In the genomic region with DNA sequence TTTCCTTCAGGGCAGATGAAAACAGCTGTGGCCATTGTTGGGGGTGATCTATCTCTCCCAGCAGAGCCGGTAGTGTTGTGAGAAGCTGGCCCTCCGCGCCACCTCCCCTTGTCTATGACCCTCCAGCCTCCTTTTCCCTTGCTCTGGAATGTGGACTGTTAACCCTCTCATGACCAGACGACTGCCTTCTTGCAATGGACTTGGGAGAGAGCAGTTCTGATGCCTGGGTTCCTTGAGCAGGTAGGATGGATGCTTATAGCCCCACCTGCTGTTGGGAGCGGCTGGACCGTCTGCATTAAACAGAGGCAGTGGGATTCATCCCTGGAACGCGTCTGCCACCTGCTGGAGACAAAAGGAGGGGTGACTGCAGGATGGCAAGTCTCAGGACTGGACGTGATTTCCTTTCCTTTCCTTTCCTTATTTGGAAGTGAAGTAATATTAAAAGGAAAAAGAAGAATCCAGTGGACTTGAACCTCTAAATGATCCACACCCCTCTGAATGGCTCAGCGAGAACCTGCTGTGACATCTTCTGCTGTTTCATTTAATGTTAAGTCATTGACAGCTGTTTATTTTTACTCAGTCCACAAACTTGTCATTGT, we compare ENCODE assay signal across 1 cellular context.
TF ChIP-seq lines count a peak whose summit lies in the region.

No MANE protein-coding gene starts in this region.

TF ChIP-seq in HepG2, 621 proteins besides CTCF, POLR2A, EP300 and RAD21 (continued from another document and continues in another):
- no peak for TF ChIP-seq ZBTB7B (CRISPR knock-in tag; IDR thresholded peaks at IDR 0.05)
- no peak for TF ChIP-seq STAT5B (CRISPR knock-in tag; IDR thresholded peaks at IDR 0.05)
- TF ChIP-seq, protein P1, sequence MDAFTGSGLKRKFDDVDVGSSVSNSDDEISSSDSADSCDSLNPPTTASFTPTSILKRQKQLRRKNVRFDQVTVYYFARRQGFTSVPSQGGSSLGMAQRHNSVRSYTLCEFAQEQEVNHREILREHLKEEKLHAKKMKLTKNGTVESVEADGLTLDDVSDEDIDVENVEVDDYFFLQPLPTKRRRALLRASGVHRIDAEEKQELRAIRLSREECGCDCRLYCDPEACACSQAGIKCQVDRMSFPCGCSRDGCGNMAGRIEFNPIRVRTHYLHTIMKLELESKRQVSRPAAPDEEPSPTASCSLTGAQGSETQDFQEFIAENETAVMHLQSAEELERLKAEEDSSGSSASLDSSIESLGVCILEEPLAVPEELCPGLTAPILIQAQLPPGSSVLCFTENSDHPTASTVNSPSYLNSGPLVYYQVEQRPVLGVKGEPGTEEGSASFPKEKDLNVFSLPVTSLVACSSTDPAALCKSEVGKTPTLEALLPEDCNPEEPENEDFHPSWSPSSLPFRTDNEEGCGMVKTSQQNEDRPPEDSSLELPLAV (CRISPR knock-in tag; conservative IDR thresholded peaks at IDR 0.05; ENCODE audit: low read depth), result no peak
- no peak for TF ChIP-seq ZNF772 (CRISPR knock-in tag; IDR thresholded peaks at IDR 0.05)
- 0 out of 2 replicates have a peak, but pooled peaks have one; percentile 27 for TF ChIP-seq TBX2 (CRISPR knock-in tag; IDR thresholded peaks at IDR 0.05; ENCODE audit: borderline replicate concordance)
- TF ChIP-seq CEBPB (IDR thresholded peaks at IDR 0.05; ENCODE audit: borderline replicate concordance, low read depth, low read length), result no peak
- no peak for TF ChIP-seq MBNL3 (CRISPR knock-in tag; conservative IDR thresholded peaks at IDR 0.05)
- no peak for TF ChIP-seq PLRG1 (conservative IDR thresholded peaks at IDR 0.05)
- no peak for TF ChIP-seq ZMYM2 (CRISPR knock-in tag; IDR thresholded peaks at IDR 0.05)
- TF ChIP-seq, protein P2, sequence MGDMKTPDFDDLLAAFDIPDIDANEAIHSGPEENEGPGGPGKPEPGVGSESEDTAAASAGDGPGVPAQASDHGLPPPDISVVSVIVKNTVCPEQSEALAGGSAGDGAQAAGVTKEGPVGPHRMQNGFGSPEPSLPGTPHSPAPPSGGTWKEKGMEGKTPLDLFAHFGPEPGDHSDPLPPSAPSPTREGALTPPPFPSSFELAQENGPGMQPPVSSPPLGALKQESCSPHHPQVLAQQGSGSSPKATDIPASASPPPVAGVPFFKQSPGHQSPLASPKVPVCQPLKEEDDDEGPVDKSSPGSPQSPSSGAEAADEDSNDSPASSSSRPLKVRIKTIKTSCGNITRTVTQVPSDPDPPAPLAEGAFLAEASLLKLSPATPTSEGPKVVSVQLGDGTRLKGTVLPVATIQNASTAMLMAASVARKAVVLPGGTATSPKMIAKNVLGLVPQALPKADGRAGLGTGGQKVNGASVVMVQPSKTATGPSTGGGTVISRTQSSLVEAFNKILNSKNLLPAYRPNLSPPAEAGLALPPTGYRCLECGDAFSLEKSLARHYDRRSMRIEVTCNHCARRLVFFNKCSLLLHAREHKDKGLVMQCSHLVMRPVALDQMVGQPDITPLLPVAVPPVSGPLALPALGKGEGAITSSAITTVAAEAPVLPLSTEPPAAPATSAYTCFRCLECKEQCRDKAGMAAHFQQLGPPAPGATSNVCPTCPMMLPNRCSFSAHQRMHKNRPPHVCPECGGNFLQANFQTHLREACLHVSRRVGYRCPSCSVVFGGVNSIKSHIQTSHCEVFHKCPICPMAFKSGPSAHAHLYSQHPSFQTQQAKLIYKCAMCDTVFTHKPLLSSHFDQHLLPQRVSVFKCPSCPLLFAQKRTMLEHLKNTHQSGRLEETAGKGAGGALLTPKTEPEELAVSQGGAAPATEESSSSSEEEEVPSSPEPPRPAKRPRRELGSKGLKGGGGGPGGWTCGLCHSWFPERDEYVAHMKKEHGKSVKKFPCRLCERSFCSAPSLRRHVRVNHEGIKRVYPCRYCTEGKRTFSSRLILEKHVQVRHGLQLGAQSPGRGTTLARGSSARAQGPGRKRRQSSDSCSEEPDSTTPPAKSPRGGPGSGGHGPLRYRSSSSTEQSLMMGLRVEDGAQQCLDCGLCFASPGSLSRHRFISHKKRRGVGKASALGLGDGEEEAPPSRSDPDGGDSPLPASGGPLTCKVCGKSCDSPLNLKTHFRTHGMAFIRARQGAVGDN (CRISPR knock-in tag; IDR thresholded peaks at IDR 0.05), result peak; percentile 32; the same call in 1 of the 2 replicates
- TF ChIP-seq DMAP1 (CRISPR knock-in tag; IDR thresholded peaks at IDR 0.05), result no peak
- TF ChIP-seq, protein P3, sequence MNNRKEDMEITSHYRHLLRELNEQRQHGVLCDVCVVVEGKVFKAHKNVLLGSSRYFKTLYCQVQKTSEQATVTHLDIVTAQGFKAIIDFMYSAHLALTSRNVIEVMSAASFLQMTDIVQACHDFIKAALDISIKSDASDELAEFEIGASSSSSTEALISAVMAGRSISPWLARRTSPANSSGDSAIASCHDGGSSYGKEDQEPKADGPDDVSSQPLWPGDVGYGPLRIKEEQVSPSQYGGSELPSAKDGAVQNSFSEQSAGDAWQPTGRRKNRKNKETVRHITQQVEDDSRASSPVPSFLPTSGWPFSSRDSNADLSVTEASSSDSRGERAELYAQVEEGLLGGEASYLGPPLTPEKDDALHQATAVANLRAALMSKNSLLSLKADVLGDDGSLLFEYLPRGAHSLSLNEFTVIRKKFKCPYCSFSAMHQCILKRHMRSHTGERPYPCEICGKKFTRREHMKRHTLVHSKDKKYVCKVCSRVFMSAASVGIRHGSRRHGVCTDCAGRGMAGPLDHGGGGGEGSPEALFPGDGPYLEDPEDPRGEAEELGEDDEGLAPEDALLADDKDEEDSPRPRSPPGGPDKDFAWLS (CRISPR knock-in tag; IDR thresholded peaks at IDR 0.05; ENCODE audit: borderline replicate concordance), result no peak
- TF ChIP-seq PPARG (CRISPR knock-in tag; conservative IDR thresholded peaks at IDR 0.05), result peak; percentile 74
- no peak for TF ChIP-seq ZZZ3 (CRISPR knock-in tag; IDR thresholded peaks at IDR 0.05; ENCODE audit: borderline replicate concordance)
- TF ChIP-seq ZNF558 (CRISPR knock-in tag; IDR thresholded peaks at IDR 0.05; ENCODE audit: borderline replicate concordance), result no peak
- no peak for TF ChIP-seq ZIK1 (CRISPR knock-in tag; IDR thresholded peaks at IDR 0.05; ENCODE audit: borderline replicate concordance, low read depth)
- no peak for TF ChIP-seq ZNF557 (CRISPR knock-in tag; IDR thresholded peaks at IDR 0.05)
- TF ChIP-seq ZFP36L1 (CRISPR knock-in tag; IDR thresholded peaks at IDR 0.05), result no peak
- TF ChIP-seq SMYD3 (CRISPR knock-in tag; IDR thresholded peaks at IDR 0.05), result no peak; the same call in 1 of the 2 replicates
- TF ChIP-seq SSRP1 (CRISPR knock-in tag; IDR thresholded peaks at IDR 0.05), result peak; percentile 94; the same call in 1 of the 2 replicates
- no peak for TF ChIP-seq EEA1 (CRISPR knock-in tag; IDR thresholded peaks at IDR 0.05; ENCODE audit: borderline replicate concordance)
- no peak for TF ChIP-seq LCORL (IDR thresholded peaks at IDR 0.05)
- peak; percentile 84 for TF ChIP-seq LCORL (CRISPR knock-in tag; IDR thresholded peaks at IDR 0.05)
- no peak for TF ChIP-seq ZNF780A (CRISPR knock-in tag; IDR thresholded peaks at IDR 0.05)
- no peak for TF ChIP-seq SP2 (CRISPR knock-in tag; IDR thresholded peaks at IDR 0.05)
- TF ChIP-seq, protein P4, sequence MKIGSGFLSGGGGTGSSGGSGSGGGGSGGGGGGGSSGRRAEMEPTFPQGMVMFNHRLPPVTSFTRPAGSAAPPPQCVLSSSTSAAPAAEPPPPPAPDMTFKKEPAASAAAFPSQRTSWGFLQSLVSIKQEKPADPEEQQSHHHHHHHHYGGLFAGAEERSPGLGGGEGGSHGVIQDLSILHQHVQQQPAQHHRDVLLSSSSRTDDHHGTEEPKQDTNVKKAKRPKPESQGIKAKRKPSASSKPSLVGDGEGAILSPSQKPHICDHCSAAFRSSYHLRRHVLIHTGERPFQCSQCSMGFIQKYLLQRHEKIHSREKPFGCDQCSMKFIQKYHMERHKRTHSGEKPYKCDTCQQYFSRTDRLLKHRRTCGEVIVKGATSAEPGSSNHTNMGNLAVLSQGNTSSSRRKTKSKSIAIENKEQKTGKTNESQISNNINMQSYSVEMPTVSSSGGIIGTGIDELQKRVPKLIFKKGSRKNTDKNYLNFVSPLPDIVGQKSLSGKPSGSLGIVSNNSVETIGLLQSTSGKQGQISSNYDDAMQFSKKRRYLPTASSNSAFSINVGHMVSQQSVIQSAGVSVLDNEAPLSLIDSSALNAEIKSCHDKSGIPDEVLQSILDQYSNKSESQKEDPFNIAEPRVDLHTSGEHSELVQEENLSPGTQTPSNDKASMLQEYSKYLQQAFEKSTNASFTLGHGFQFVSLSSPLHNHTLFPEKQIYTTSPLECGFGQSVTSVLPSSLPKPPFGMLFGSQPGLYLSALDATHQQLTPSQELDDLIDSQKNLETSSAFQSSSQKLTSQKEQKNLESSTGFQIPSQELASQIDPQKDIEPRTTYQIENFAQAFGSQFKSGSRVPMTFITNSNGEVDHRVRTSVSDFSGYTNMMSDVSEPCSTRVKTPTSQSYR (CRISPR knock-in tag; IDR thresholded peaks at IDR 0.05; ENCODE audit: borderline replicate concordance), result no peak
- peak; percentile 92 for TF ChIP-seq TEAD3 (CRISPR knock-in tag; optimal IDR thresholded peaks at IDR 0.05; ENCODE audit: borderline replicate concordance)
- TF ChIP-seq, protein P5, sequence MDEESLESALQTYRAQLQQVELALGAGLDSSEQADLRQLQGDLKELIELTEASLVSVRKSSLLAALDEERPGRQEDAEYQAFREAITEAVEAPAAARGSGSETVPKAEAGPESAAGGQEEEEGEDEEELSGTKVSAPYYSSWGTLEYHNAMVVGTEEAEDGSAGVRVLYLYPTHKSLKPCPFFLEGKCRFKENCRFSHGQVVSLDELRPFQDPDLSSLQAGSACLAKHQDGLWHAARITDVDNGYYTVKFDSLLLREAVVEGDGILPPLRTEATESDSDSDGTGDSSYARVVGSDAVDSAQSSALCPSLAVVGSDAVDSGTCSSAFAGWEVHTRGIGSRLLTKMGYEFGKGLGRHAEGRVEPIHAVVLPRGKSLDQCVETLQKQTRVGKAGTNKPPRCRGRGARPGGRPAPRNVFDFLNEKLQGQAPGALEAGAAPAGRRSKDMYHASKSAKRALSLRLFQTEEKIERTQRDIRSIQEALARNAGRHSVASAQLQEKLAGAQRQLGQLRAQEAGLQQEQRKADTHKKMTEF (CRISPR knock-in tag; IDR thresholded peaks at IDR 0.05), result peak; percentile 61; the same call in 1 of the 2 replicates
- no peak for TF ChIP-seq NKX3-1 (CRISPR knock-in tag; IDR thresholded peaks at IDR 0.05)
- TF ChIP-seq, protein P6, sequence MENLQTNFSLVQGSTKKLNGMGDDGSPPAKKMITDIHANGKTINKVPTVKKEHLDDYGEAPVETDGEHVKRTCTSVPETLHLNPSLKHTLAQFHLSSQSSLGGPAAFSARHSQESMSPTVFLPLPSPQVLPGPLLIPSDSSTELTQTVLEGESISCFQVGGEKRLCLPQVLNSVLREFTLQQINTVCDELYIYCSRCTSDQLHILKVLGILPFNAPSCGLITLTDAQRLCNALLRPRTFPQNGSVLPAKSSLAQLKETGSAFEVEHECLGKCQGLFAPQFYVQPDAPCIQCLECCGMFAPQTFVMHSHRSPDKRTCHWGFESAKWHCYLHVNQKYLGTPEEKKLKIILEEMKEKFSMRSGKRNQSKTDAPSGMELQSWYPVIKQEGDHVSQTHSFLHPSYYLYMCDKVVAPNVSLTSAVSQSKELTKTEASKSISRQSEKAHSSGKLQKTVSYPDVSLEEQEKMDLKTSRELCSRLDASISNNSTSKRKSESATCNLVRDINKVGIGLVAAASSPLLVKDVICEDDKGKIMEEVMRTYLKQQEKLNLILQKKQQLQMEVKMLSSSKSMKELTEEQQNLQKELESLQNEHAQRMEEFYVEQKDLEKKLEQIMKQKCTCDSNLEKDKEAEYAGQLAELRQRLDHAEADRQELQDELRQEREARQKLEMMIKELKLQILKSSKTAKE (CRISPR knock-in tag; IDR thresholded peaks at IDR 0.05; ENCODE audit: borderline replicate concordance), result no peak
- TF ChIP-seq FOSL1 (CRISPR knock-in tag; IDR thresholded peaks at IDR 0.05; ENCODE audit: borderline replicate concordance), result no peak
- TF ChIP-seq AKAP8 (CRISPR knock-in tag; IDR thresholded peaks at IDR 0.05), result no peak
- no peak for TF ChIP-seq TOE1 (CRISPR knock-in tag; IDR thresholded peaks at IDR 0.05)
- TF ChIP-seq TOPORS (CRISPR knock-in tag; IDR thresholded peaks at IDR 0.05), result peak; percentile 77; the same call in 1 of the 2 replicates
- TF ChIP-seq, protein P7, sequence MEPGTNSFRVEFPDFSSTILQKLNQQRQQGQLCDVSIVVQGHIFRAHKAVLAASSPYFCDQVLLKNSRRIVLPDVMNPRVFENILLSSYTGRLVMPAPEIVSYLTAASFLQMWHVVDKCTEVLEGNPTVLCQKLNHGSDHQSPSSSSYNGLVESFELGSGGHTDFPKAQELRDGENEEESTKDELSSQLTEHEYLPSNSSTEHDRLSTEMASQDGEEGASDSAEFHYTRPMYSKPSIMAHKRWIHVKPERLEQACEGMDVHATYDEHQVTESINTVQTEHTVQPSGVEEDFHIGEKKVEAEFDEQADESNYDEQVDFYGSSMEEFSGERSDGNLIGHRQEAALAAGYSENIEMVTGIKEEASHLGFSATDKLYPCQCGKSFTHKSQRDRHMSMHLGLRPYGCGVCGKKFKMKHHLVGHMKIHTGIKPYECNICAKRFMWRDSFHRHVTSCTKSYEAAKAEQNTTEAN (CRISPR knock-in tag; conservative IDR thresholded peaks at IDR 0.05), result no peak
- TF ChIP-seq, protein P8, sequence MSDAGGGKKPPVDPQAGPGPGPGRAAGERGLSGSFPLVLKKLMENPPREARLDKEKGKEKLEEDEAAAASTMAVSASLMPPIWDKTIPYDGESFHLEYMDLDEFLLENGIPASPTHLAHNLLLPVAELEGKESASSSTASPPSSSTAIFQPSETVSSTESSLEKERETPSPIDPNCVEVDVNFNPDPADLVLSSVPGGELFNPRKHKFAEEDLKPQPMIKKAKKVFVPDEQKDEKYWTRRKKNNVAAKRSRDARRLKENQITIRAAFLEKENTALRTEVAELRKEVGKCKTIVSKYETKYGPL (CRISPR knock-in tag; IDR thresholded peaks at IDR 0.05), result no peak
- TF ChIP-seq ZNF777 (CRISPR knock-in tag; IDR thresholded peaks at IDR 0.05), result no peak
- TF ChIP-seq, protein P9, sequence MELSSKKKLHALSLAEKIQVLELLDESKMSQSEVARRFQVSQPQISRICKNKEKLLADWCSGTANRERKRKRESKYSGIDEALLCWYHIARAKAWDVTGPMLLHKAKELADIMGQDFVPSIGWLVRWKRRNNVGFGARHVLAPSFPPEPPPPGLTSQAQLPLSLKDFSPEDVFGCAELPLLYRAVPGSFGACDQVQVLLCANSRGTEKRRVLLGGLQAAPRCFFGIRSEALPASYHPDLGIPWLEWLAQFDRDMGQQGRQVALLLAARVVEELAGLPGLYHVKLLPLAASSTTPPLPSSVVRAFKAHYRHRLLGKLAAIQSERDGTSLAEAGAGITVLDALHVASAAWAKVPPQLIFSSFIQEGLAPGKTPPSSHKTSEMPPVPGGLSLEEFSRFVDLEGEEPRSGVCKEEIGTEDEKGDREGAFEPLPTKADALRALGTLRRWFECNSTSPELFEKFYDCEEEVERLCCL (CRISPR knock-in tag; IDR thresholded peaks at IDR 0.05; ENCODE audit: borderline replicate concordance), result no peak
- no peak for TF ChIP-seq FOXP1 (IDR thresholded peaks at IDR 0.05)
- no peak for TF ChIP-seq FOXP1 (CRISPR knock-in tag; IDR thresholded peaks at IDR 0.05)
- no peak for TF ChIP-seq ZNF326 (CRISPR knock-in tag; IDR thresholded peaks at IDR 0.05; ENCODE audit: borderline replicate concordance)
- no peak for TF ChIP-seq ZNF720 (CRISPR knock-in tag; IDR thresholded peaks at IDR 0.05)
- TF ChIP-seq GTF3A (CRISPR knock-in tag; conservative IDR thresholded peaks at IDR 0.05), result peak; percentile 81; the same call in 1 of the 2 replicates
- TF ChIP-seq, protein P10, sequence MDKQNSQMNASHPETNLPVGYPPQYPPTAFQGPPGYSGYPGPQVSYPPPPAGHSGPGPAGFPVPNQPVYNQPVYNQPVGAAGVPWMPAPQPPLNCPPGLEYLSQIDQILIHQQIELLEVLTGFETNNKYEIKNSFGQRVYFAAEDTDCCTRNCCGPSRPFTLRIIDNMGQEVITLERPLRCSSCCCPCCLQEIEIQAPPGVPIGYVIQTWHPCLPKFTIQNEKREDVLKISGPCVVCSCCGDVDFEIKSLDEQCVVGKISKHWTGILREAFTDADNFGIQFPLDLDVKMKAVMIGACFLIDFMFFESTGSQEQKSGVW (CRISPR knock-in tag; IDR thresholded peaks at IDR 0.05; ENCODE audit: borderline replicate concordance), result no peak
- no peak for TF ChIP-seq SAFB2 (CRISPR knock-in tag; IDR thresholded peaks at IDR 0.05; ENCODE audit: borderline replicate concordance, low read depth)
